In genomic region chr2:201116115-201116958, GRCh38 we compare ENCODE assay signal across 8 cellular contexts. TPM values are rescaled to one million over a fixed set of nuclear protein-coding genes. Genes with fewer than 3 reads are reported as not detected.
A peak's percentile ranks its signal among the peaks of the same experiment; 100 is the strongest.
DNase-seq lines count a peak whose midpoint lies in the region; ATAC-seq and TF ChIP-seq lines count a peak whose summit lies in the region.

Gene CFLAR (plus strand): TSS chr2:201116164. CDS start chr2:201129866, 13,702 bp downstream.

- peaks cover 44% of the 10 kb centered on the region for H3K79me2 ChIP-seq in MM.1S (ENCODE audit: low read length)

- H3K9me3 Mint-ChIP-seq in type B pancreatic cell, result no peaks in the 10 kb centered on the region

- H3K4me3 Mint-ChIP-seq in type B pancreatic cell, result peak within 1 kb of the TSS; percentile 87

- TF ChIP-seq CTCF in MM.1S (IDR thresholded peaks at IDR 0.05; ENCODE audit: low read length) (no peak), type B pancreatic cell (conservative IDR thresholded peaks at IDR 0.05) (no peak)

- H3K9ac ChIP-seq in MM.1S (ENCODE audit: low read length), result peak within 1 kb of the TSS; percentile 97

- H3K36me3 ChIP-seq in H7 (replicated peaks; ENCODE audit: control insufficient read depth, insufficient read depth, low read length) (no peaks in the 10 kb centered on the region), MM.1S (replicated peaks; ENCODE audit: insufficient read depth, low read length) (no peaks in the 10 kb centered on the region)

- peak; percentile 52 for ATAC-seq in Right ventricle myocardium superior (ENCODE audit: poor library complexity)

- peaks cover 4% of the 10 kb centered on the region for H3K4me1 Mint-ChIP-seq in type B pancreatic cell (ENCODE audit: unreplicated experiment)

- peak within 1 kb of the TSS; percentile 82 for H2AFZ ChIP-seq in MM.1S (ENCODE audit: low read length)

- peak within 1 kb of the TSS; percentile 43 for H3K4me3 ChIP-seq in H7 (ENCODE audit: insufficient read depth, low read depth, low read length)
- peak within 1 kb of the TSS; percentile 85 for H3K4me3 ChIP-seq in MM.1S (ENCODE audit: low read length)

- DNase-seq in GDM1 (lab: John Stamatoyannopoulos, UW) (peak; percentile 73), H7 (peak; percentile 61), MM.1S (peak; percentile 86), SW 1271 (lab: John Stamatoyannopoulos, UW) (peak; percentile 52 to 76), Right ventricle myocardium superior (peak; percentile 86), pons (ENCODE audit: low spot score) (peak; percentile 72), type B pancreatic cell (ENCODE audit: extremely low spot score, unreplicated experiment) (peak; percentile 74)
- DNase-seq in activated naive CD8-positive, alpha-beta T cell treated with anti-CD3 and anti-CD28 coated beads, Interleukin-2, amount 50 U/mL, for 16 hours (ENCODE audit: low read depth, low spot score), result peak; percentile 46

- H3K27ac ChIP-seq in MM.1S (ENCODE audit: low read length), result peak within 1 kb of the TSS; percentile 96

- H3K27me3 Mint-ChIP-seq in type B pancreatic cell, result no peaks in the 10 kb centered on the region

- no peaks in the 10 kb centered on the region for H3K9me2 ChIP-seq in MM.1S (replicated peaks; ENCODE audit: insufficient read depth, low read length)

- intact Hi-C loops in Right ventricle myocardium superior (cut with DNase I), result loop anchor here (5.0 kb wide), 2 partner anchors 41 to 44 kb away; partner anchors contain the start of genes HYCC2 and NDUFB3

- no peaks in the 10 kb centered on the region for H3K9me3 ChIP-seq in MM.1S (replicated peaks; ENCODE audit: insufficient read depth, low read length)

- H3K4me2 ChIP-seq in MM.1S (ENCODE audit: low read depth, low read length), result peak within 1 kb of the TSS; percentile 73

- H3K27me3 ChIP-seq in H7 (ENCODE audit: control insufficient read depth, insufficient read depth, low read length) (no peaks in the 10 kb centered on the region), MM.1S (replicated peaks; ENCODE audit: insufficient read depth, low read length) (no peaks in the 10 kb centered on the region)

- H3K4me1 ChIP-seq in MM.1S (ENCODE audit: low read length), result peaks cover 15% of the 10 kb centered on the region

- H3K27ac Mint-ChIP-seq in type B pancreatic cell, result peak within 1 kb of the TSS; percentile 93

- no peaks in the 10 kb centered on the region for H3K36me3 Mint-ChIP-seq in type B pancreatic cell

- no peaks in the 10 kb centered on the region for H4K20me1 ChIP-seq in MM.1S (ENCODE audit: insufficient read depth, low read length)

- peaks cover 64% of the 10 kb centered on the region for H3F3A ChIP-seq in MM.1S (ENCODE audit: insufficient read depth, low read length)

RNA-seq across cellular contexts. Expression of gene CFLAR, which starts in this region (rescaled TPM):
- 9.0 and 18.3 TPM in 2 replicates for total RNA-seq in H7 (2014; rRNA removed; shearing (Covaris generic))
- total RNA-seq in Right ventricle myocardium superior (251 TPM), type B pancreatic cell (ENCODE audit: low replicate concordance) (26.5 and 58.5 TPM in 2 replicates)

Comparison
In these comparisons a context has a peak if more than half of its experiments do, and no peak if none do; other contexts are left out.
1. Peak in every context shown above with its lines: DNase-seq, ATAC-seq, H3K4me3 ChIP-seq and H3K27ac ChIP-seq.